ENCODE assay signal across 8 cellular contexts in the genomic region with DNA sequence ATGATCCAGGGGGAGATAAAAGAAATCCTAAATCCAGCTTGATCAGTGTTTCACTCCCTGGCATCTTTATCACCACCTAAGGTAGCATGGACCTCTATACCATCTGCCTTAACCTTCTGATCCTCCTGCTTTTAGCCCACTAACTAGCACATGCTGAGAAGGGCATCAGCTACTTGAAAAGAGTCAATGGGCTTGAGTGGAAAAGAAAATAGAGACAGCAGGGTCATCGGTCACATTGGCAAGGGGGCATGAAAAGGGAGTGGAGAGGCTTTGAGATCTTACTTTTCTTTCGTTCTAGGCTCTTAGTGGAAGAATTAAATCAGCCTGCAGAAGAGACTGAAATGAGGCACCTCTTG. TPM values are rescaled to one million over a fixed set of nuclear protein-coding genes. Genes with fewer than 3 reads are reported as not detected.
A peak's percentile ranks its signal among the peaks of the same experiment; 100 is the strongest.
DNase-seq lines count a peak whose midpoint lies in the region; ATAC-seq and TF ChIP-seq lines count a peak whose summit lies in the region.

No MANE protein-coding gene starts in this region.

- DNase-seq in OCI-LY7 (ENCODE audit: low spot score) (no peak), epithelial cell of esophagus (ENCODE audit: low read depth) (no peak), GM10248 (ENCODE audit: extremely low spot score) (no peak), NOMO-1 treated with DMSO at 0.1 percent for 48 hours (lab: John Stamatoyannopoulos, UW; ENCODE audit: unreplicated experiment) (no peak), COLO668 (lab: John Stamatoyannopoulos, UW; ENCODE audit: unreplicated experiment) (no peak)

- H2AFZ ChIP-seq in OCI-LY7 (ENCODE audit: low read length) (peak overlapping the region; percentile 97), parathyroid adenoma (peak overlapping the region; percentile 95)

- peaks cover 12% of the 10 kb centered on the region for H3K36me3 ChIP-seq in DOHH2 (ENCODE audit: control insufficient read depth, low read length)
- H3K36me3 ChIP-seq in OCI-LY7 (ENCODE audit: insufficient read depth, low read length): peaks cover 5% of the 10 kb centered on the region; the same call in 1 of the 2 replicates
- H3K36me3 ChIP-seq in parathyroid adenoma (ENCODE audit: control insufficient read depth, insufficient read depth, low read length): no peaks in the 10 kb centered on the region

- H3K9me3 ChIP-seq in DOHH2 (ENCODE audit: control insufficient read depth, insufficient read depth, low read length): no peaks in the 10 kb centered on the region
- H3K9me3 ChIP-seq in OCI-LY7 (ENCODE audit: low read length): no peaks in the 10 kb centered on the region
- H3K9me3 ChIP-seq in parathyroid adenoma (ENCODE audit: control insufficient read depth, low read length): no peaks in the 10 kb centered on the region

- intact Hi-C loops in OCI-LY7 (cut with micrococcal nuclease; ENCODE audit: unreplicated experiment): loop anchor here (1.0 to 2.0 kb wide), 3 partner anchors 38 to 89 kb away; a partner anchor contains a TSS

- BruUV-seq in OCI-LY7 (replicated peaks; lab: Mats Ljungman, UMichigan): TSS peak; percentile 87

- POLR2A ChIA-PET in OCI-LY7 (lab: Charles Lee) (interaction anchor here (0.5 to 1.3 kb wide), 4 partner anchors 10 to 112 kb away, joined by 3 to 4 read pairs (median 4); no protein-coding TSS in a partner anchor), GM10248 (lab: Yijun Ruan, JAX) (no interaction called here)

- H3K27me3 ChIP-seq in DOHH2 (ENCODE audit: control insufficient read depth, low read length) (no peaks in the 10 kb centered on the region), parathyroid adenoma (ENCODE audit: control insufficient read depth, insufficient read depth, low read length) (no peaks in the 10 kb centered on the region)

- ATAC-seq in HG02870 (IDR thresholded peaks at IDR 0.05; ENCODE audit: unreplicated experiment): no peak

- TF ChIP-seq CTCF in DOHH2 (IDR thresholded peaks at IDR 0.05; ENCODE audit: low read depth, low read length, poor library complexity, severe bottlenecking): no peak
- no peak for TF ChIP-seq CTCF in OCI-LY7 (conservative IDR thresholded peaks at IDR 0.05; ENCODE audit: low read length)
- no peak for TF ChIP-seq CTCF in epithelial cell of esophagus (IDR thresholded peaks at IDR 0.05; ENCODE audit: insufficient read depth, low read depth, low read length, missing control alignments)
- no peak for TF ChIP-seq CTCF in parathyroid adenoma (IDR thresholded peaks at IDR 0.05)
- no peak for TF ChIP-seq CTCF in GM10248 (IDR thresholded peaks at IDR 0.05; ENCODE audit: control extremely low read depth, extremely low read depth, low read depth, missing control alignments)

- peak overlapping the region; percentile 74 for H3K9ac ChIP-seq in parathyroid adenoma

- H3K27ac ChIP-seq in DOHH2 (ENCODE audit: low read depth, low read length): peak overlapping the region; percentile 83
- peak overlapping the region; percentile 76 for H3K27ac ChIP-seq in OCI-LY7 (ENCODE audit: low read depth, low read length, poor library complexity, severe bottlenecking)
- H3K27ac ChIP-seq in parathyroid adenoma: peak overlapping the region; percentile 90

- no peaks in the 10 kb centered on the region for H4K20me1 ChIP-seq in DOHH2 (ENCODE audit: control insufficient read depth, insufficient read depth, low read depth, low read length)
- no peaks in the 10 kb centered on the region for H4K20me1 ChIP-seq in OCI-LY7 (ENCODE audit: insufficient read depth, low read length)

- no peaks in the 10 kb centered on the region for H3K9me2 ChIP-seq in DOHH2 (replicated peaks; ENCODE audit: control insufficient read depth, low read length)
- no peaks in the 10 kb centered on the region for H3K9me2 ChIP-seq in OCI-LY7 (ENCODE audit: insufficient read depth, low read length)

- H3K4me1 ChIP-seq in DOHH2 (ENCODE audit: control insufficient read depth, low read length) (peaks cover 23% of the 10 kb centered on the region), OCI-LY7 (ENCODE audit: insufficient read depth, low read length, poor library complexity, severe bottlenecking) (peaks cover 19% of the 10 kb centered on the region), parathyroid adenoma (peaks cover 12% of the 10 kb centered on the region)

- no peaks in the 10 kb centered on the region for H3F3A ChIP-seq in DOHH2 (ENCODE audit: control insufficient read depth, insufficient read depth)

- peak overlapping the region; percentile 92 for H3K4me3 ChIP-seq in DOHH2 (ENCODE audit: low read length)
- peak overlapping the region; percentile 78 for H3K4me3 ChIP-seq in OCI-LY7 (ENCODE audit: low read depth, low read length, poor library complexity, severe bottlenecking)
- peak overlapping the region; percentile 90 for H3K4me3 ChIP-seq in epithelial cell of esophagus (ENCODE audit: low read length)
- H3K4me3 ChIP-seq in parathyroid adenoma (ENCODE audit: low read depth, low read length): peak overlapping the region; percentile 99

- H3K4me2 ChIP-seq in DOHH2 (ENCODE audit: low read length): peak overlapping the region; percentile 97
- H3K4me2 ChIP-seq in OCI-LY7 (ENCODE audit: low read length): peak overlapping the region; percentile 92
- H3K4me2 ChIP-seq in parathyroid adenoma (ENCODE audit: low read length): peak overlapping the region; percentile 83

- peaks cover 38% of the 10 kb centered on the region for H3K79me2 ChIP-seq in DOHH2 (ENCODE audit: control insufficient read depth, low read length)
- peaks cover 16% of the 10 kb centered on the region; the same call in 1 of the 2 replicates for H3K79me2 ChIP-seq in OCI-LY7 (ENCODE audit: insufficient read depth, low read depth, low read length)
- peaks cover 6% of the 10 kb centered on the region for H3K79me2 ChIP-seq in parathyroid adenoma

- CTCF ChIA-PET in OCI-LY7 (lab: Charles Lee; ENCODE audit: unreplicated experiment): interaction anchor here (1.1 kb wide), 2 partner anchors 24 to 372 kb away, joined by 3 to 5 read pairs; no protein-coding TSS in a partner anchor
- CTCF ChIA-PET in GM10248 (lab: Yijun Ruan, JAX): interaction anchor here (1.1 to 3.2 kb wide), 7 partner anchors 21 to 89 kb away, joined by 3 to 20 read pairs (median 4); no protein-coding TSS in a partner anchor

RNA-seq across cellular contexts. Expression of a gene that starts 0.2 kb away (rescaled TPM):
- 24.3 and 29.3 TPM in 2 replicates for total RNA-seq in OCI-LY7 (2014; rRNA removed; shearing (Covaris generic))
- 18.8 and 22.8 TPM in 2 replicates for total RNA-seq in OCI-LY7 (2022)

RNA-seq across cellular contexts. Expression of a gene that starts 0.6 kb away (rescaled TPM):
- 24.2 and 39.2 TPM in 2 replicates for total RNA-seq in OCI-LY7 (2014; rRNA removed; shearing (Covaris generic))
- 38.8 and 39.9 TPM in 2 replicates for total RNA-seq in OCI-LY7 (2022)

RNA-seq across cellular contexts. Expression of a gene that starts 21.9 kb away (rescaled TPM):
- total RNA-seq in OCI-LY7 (2014; rRNA removed; shearing (Covaris generic)): not detected in 2 replicates
- not detected in 2 replicates for total RNA-seq in OCI-LY7 (2022)

RNA-seq across cellular contexts. Expression of a gene that starts 36.9 kb away (rescaled TPM):
- 4.0 and 4.7 TPM in 2 replicates for total RNA-seq in OCI-LY7 (2014; rRNA removed; shearing (Covaris generic))
- total RNA-seq in OCI-LY7 (2022): 2.4 and 2.7 TPM in 2 replicates

RNA-seq across cellular contexts. Expression of a gene that starts 37.2 kb away (rescaled TPM):
- total RNA-seq in OCI-LY7 (2014; rRNA removed; shearing (Covaris generic)): 0.10 TPM in 1 of 2 replicates, not detected in the other
- total RNA-seq in OCI-LY7 (2022): 2.0 and 2.4 TPM in 2 replicates
